Comparison of ENCODE assay signal across 19 cellular contexts in genomic region chr2:196504788-196505187, GRCh38.
DNase-seq lines count a peak whose midpoint lies in the region; ATAC-seq and TF ChIP-seq lines count a peak whose summit lies in the region.
"Had no signal": no experiment of that assay in that cellular context is flagged by ENCODE, and none has a peak within 500 bp of the region (broad histone marks: within the 10 kb centered on the region; RNA-seq: fewer than 3 reads in every experiment).

No MANE protein-coding gene starts in this region.

- ATAC-seq in GM18870 (IDR thresholded peaks at IDR 0.05; ENCODE audit: unreplicated experiment) (peak; percentile 45), HG02610 (IDR thresholded peaks at IDR 0.05; ENCODE audit: unreplicated experiment) (peak; percentile 77), HG03469 (IDR thresholded peaks at IDR 0.05; ENCODE audit: unreplicated experiment) (peak; percentile 86)
- ATAC-seq: esophagus mucosa had no signal

- TF ChIP-seq CTCF in GM13977 (IDR thresholded peaks at IDR 0.05; ENCODE audit: extremely low read depth, insufficient read depth, missing control alignments) = no peak

- in situ Hi-C loops in GM13977 (cut with MboI; ENCODE audit: low pct_unique_long_range_greater_than_20kb, low sequenced_read_pairs, unreplicated experiment) = no loop called here

- DNase-seq in GM13977 (ENCODE audit: low spot score) = peak; percentile 25
- no peak for DNase-seq in iPS-NIHi7 (ENCODE audit: extremely low spot score)
- DNase-seq in SW 1271 (lab: John Stamatoyannopoulos, UW) = no peak
- no peak for DNase-seq in erythroblast (lab: John Stamatoyannopoulos, UW)
- DNase-seq in ureter (ENCODE audit: low spot score) = no peak
- DNase-seq: activated B cell treated with CpG ODN at 0.5 μM for 24 hours; activated CD4-positive, alpha-beta T cell treated with anti-CD3 and anti-CD28 coated beads, Interleukin-2, amount 50 U/mL, for 48 hours; activated effector memory CD4-positive, alpha-beta T cell treated with anti-CD3 and anti-CD28 coated beads, Interleukin-2, amount 50 U/mL, for 16 hours; Caco-2; effector CD8-positive, alpha-beta T cell; hypothalamus; islet precursor cell; Kasumi-1; NCI-H1694 treated with DMSO at 0.1 percent for 48 hours; NCI-H526 treated with DMSO at 0.1 percent for 48 hours had no signal

- TF ChIP-seq POLR2A in erythroblast (IDR thresholded peaks at IDR 0.05; ENCODE audit: low read length) = no peak
